20 cellular contexts compared by ENCODE assay signal in the genomic region with DNA sequence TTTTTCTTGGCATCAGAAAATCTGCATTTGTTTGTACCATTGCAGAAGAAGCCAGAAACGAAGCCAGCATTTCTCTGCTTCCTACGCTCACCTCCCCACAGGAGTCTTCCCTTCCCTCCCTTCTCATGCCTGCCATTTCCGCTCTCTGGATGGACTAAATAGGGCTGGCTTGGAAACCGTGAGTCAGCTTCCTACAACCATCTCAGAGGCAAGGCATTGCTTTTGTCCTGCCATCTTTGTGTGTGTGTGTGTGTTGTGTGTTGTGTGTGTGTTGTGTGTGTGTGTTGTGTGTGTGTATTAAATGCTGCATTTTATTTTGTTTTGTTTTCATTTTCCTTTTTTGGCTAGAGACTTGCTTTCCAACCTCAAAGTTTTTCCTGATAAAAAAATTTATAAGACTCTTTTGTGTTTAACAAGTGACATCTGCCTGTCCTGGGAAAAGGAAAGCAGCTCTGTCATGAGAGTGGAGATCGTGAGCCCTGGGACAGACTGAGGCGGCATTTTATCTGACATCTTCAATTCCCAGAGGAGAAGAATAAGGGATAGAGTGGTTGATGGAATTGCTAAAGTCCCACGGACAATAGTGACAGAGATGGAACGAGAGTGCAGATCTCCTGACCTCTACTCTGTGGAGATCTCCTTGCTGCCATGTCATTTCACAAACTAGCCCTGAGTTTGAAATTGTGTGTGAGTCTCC. TPM values are rescaled to one million over a fixed set of nuclear protein-coding genes. Genes with fewer than 3 reads are reported as not detected.
DNase-seq lines count a peak whose midpoint lies in the region; ATAC-seq and TF ChIP-seq lines count a peak whose summit lies in the region.
"Had no signal": no experiment of that assay in that cellular context is flagged by ENCODE, and none has a peak within 500 bp of the region (broad histone marks: within the 10 kb centered on the region; RNA-seq: fewer than 3 reads in every experiment).

No MANE protein-coding gene starts in this region.

- no peaks in the 10 kb centered on the region for H3K79me2 ChIP-seq in neural progenitor cell (ENCODE audit: low read depth)

- no peak overlapping the region for H3K27ac ChIP-seq in neural progenitor cell
- H3K27ac ChIP-seq: HL-60, KMS-11, Peyer's patch had no signal

- peaks cover 3% of the 10 kb centered on the region for H3K9me3 Mint-ChIP-seq in neural progenitor cell

- intact Hi-C loops in left ventricle myocardium superior (cut with micrococcal nuclease) (no loop called here), Right ventricle myocardium superior (cut with DNase I) (no loop called here)

- H3K36me3 ChIP-seq in neural progenitor cell: no peaks in the 10 kb centered on the region
- H3K36me3 ChIP-seq: Peyer's patch had no signal

- peaks cover 7% of the 10 kb centered on the region for H3K4me1 Mint-ChIP-seq in neural progenitor cell
- H3K4me1 Mint-ChIP-seq: B cell, CD14-positive monocyte, T-helper 17 cell had no signal

- no peak overlapping the region for H3K4me3 ChIP-seq in neural progenitor cell
- H3K4me3 ChIP-seq: Peyer's patch had no signal

- no peak overlapping the region for H3K27ac Mint-ChIP-seq in neural progenitor cell
- H3K27ac Mint-ChIP-seq: B cell, T-helper 17 cell had no signal

- H3K27me3 Mint-ChIP-seq in neural progenitor cell (ENCODE audit: insufficient read depth, low read depth): peaks cover 4% of the 10 kb centered on the region

- no peak overlapping the region for H3K4me3 Mint-ChIP-seq in neural progenitor cell
- H3K4me3 Mint-ChIP-seq: B cell, CD14-positive monocyte, T-helper 17 cell had no signal

- no peaks in the 10 kb centered on the region for H3K36me3 Mint-ChIP-seq in neural progenitor cell
- H3K36me3 Mint-ChIP-seq: CD14-positive monocyte had no signal

- H4K20me1 ChIP-seq in neural progenitor cell (ENCODE audit: low read depth): no peaks in the 10 kb centered on the region

- no peaks in the 10 kb centered on the region for H3F3A ChIP-seq in neural progenitor cell (ENCODE audit: low read depth)

- H3K4me2 ChIP-seq in neural progenitor cell: no peak overlapping the region
- H3K4me2 ChIP-seq: KMS-11 had no signal

- no peaks in the 10 kb centered on the region for H3K9me3 ChIP-seq in neural progenitor cell (ENCODE audit: low read depth)
- H3K9me3 ChIP-seq: Peyer's patch had no signal

- DNase-seq in left ventricle myocardium superior (no peak), Right ventricle myocardium superior (no peak), RKO (ENCODE audit: low spot score) (peak; percentile 29), iPS-NIHi7 (ENCODE audit: extremely low spot score) (peak; percentile 19), neural progenitor cell (ENCODE audit: low spot score) (no peak), NCI-H128 (lab: John Stamatoyannopoulos, UW; ENCODE audit: unreplicated experiment) (no peak)
- no peak for DNase-seq in activated CD4-positive, CD25-positive, alpha-beta regulatory T cell (lab: John Stamatoyannopoulos, UW)
- DNase-seq: HCEC 1CT, NCI-H1105, NCI-H2081, NCI-H446 treated with DMSO at 0.1 percent for 48 hours, NCI-H526 treated with DMSO at 0.1 percent for 48 hours, Peyer's patch, SHP77, T-helper 17 cell had no signal

- no peaks in the 10 kb centered on the region for H3K4me1 ChIP-seq in neural progenitor cell
- H3K4me1 ChIP-seq: Peyer's patch had no signal

- H2AFZ ChIP-seq in neural progenitor cell (replicated peaks): no peak overlapping the region

- peaks cover 34% of the 10 kb centered on the region for H3K27me3 ChIP-seq in neural progenitor cell
- H3K27me3 ChIP-seq: Peyer's patch had no signal

- TF ChIP-seq CTCF in neural progenitor cell (IDR thresholded peaks at IDR 0.05): no peak

- H3K9ac ChIP-seq in neural progenitor cell: no peak overlapping the region
- H3K9ac ChIP-seq: KMS-11 had no signal

- peak; percentile 50 for ATAC-seq in left ventricle myocardium superior
- no peak for ATAC-seq in Right ventricle myocardium superior (ENCODE audit: poor library complexity)
- ATAC-seq: T-helper 17 cell had no signal

RNA-seq across cellular contexts. Expression of a gene that starts 7.5 kb away (rescaled TPM):
- total RNA-seq in left ventricle myocardium superior (7.7 TPM), Right ventricle myocardium superior (9.1 TPM), neural progenitor cell (ENCODE audit: low replicate concordance) (0.15 and 0.69 TPM in 2 replicates)
- total RNA-seq: B cell, HT-29, T-helper 17 cell had no signal

Comparison
In these comparisons a context has a peak if more than half of its experiments do, and no peak if none do; other contexts are left out.
1. DNase-seq: peak in RKO (single experiment) and iPS-NIHi7 (single experiment); none in left ventricle myocardium superior (single experiment), Right ventricle myocardium superior (single experiment), activated CD4-positive, CD25-positive, alpha-beta regulatory T cell (0 of 4), neural progenitor cell (single experiment) and NCI-H128 (single experiment).